8 cellular contexts compared by ENCODE assay signal in genomic region chr4:118835896-118836762, GRCh38. TPM values are rescaled to one million over a fixed set of nuclear protein-coding genes. Genes with fewer than 3 reads are reported as not detected.
A peak's percentile ranks its signal among the peaks of the same experiment; 100 is the strongest.
DNase-seq lines count a peak whose midpoint lies in the region; ATAC-seq, FAIRE-seq and TF ChIP-seq lines count a peak whose summit lies in the region.

Gene SEC24D (minus strand): TSS chr4:118836126. CDS start chr4:118833696, 2,430 bp downstream.

- H3K27ac ChIP-seq in left ventricle myocardium inferior (replicated peaks) (peak within 1 kb of the TSS; percentile 97), prostate gland (peak within 1 kb of the TSS; percentile 96), urinary bladder (ENCODE audit: low read depth) (peak within 1 kb of the TSS; percentile 87)

- H3K27me3 ChIP-seq in left ventricle myocardium inferior (ENCODE audit: low read depth) (no peaks in the 10 kb centered on the region), prostate gland (replicated peaks; ENCODE audit: insufficient read depth) (no peaks in the 10 kb centered on the region)

- peaks cover 22% of the 10 kb centered on the region for H3K36me3 ChIP-seq in left ventricle myocardium inferior
- H3K36me3 ChIP-seq in prostate gland, result peaks cover 0 to 10% of the 10 kb centered on the region in 2 donors
- H3K36me3 ChIP-seq in urinary bladder (ENCODE audit: insufficient read depth), result no peaks in the 10 kb centered on the region

- DNase-seq in GM12891 (ENCODE audit: insufficient read length, low spot score), result peak; percentile 89
- DNase-seq in NCI-H1092 treated with DMSO at 0.1 percent for 48 hours (lab: John Stamatoyannopoulos, UW), result peak; percentile 83
- peak; percentile 76 for DNase-seq in amniotic epithelial cell (ENCODE audit: low read depth)
- peak; percentile 90 for DNase-seq in left ventricle myocardium inferior
- DNase-seq in prostate gland (ENCODE audit: low spot score), result peak; percentile 80

- 0 out of 2 replicates have a peak, but pooled peaks have one; percentile 30 for TF ChIP-seq POLR2A in GM12891 (IDR thresholded peaks at IDR 0.05; ENCODE audit: low read depth, low read length)
- TF ChIP-seq POLR2A in prostate gland (IDR thresholded peaks at IDR 0.05), result peak; percentile 89

- intact Hi-C loops in T-helper 1 cell treated with Interleukin-12 subunit alpha and Interleukin-12 subunit beta and Interleukin-4 antibody, amounts not matched to agents 30 ng/mL and 1 ng/mL, for 36 hours (cut with micrococcal nuclease), result loop anchor here (1.0 to 5.0 kb wide), 13 partner anchors 14 to 791 kb away; partner anchors contain the start of genes METTL14, PDE5A and USP53
- intact Hi-C loops in left ventricle myocardium inferior (cut with micrococcal nuclease), result no loop called here
- intact Hi-C loops in prostate gland (cut with DNase I), result loop anchor here (5.0 kb wide), 2 partner anchors 51 to 131 kb away; partner anchors contain the start of gene SYNPO2

- under 1% methylated on average over 76 of the region's 76 CpGs for WGBS in prostate gland
- under 1% methylated on average over 76 of the region's 76 CpGs for WGBS in urinary bladder

- peak; percentile 63 for ATAC-seq in HG02623 (IDR thresholded peaks at IDR 0.05; ENCODE audit: unreplicated experiment)

- peaks cover 46% of the 10 kb centered on the region for H3K4me1 ChIP-seq in left ventricle myocardium inferior
- H3K4me1 ChIP-seq in prostate gland (replicated peaks), result no peaks in the 10 kb centered on the region
- no peaks in the 10 kb centered on the region for H3K4me1 ChIP-seq in urinary bladder (ENCODE audit: insufficient read depth)

- H3K9me3 ChIP-seq in left ventricle myocardium inferior (replicated peaks) (no peaks in the 10 kb centered on the region), prostate gland (no peaks in the 10 kb centered on the region)

- FAIRE-seq in GM12891 (lab: Jason Lieb, UNC), result peak; percentile 92

- H3K4me3 ChIP-seq in left ventricle myocardium inferior (peak within 1 kb of the TSS; percentile 99), prostate gland (peak within 1 kb of the TSS; percentile 99), urinary bladder (ENCODE audit: low read depth, low read length) (peak within 1 kb of the TSS; percentile 91)

- TF ChIP-seq CTCF in left ventricle myocardium inferior (IDR thresholded peaks at IDR 0.05; ENCODE audit: borderline replicate concordance), result peak; percentile 35
- peak in 2 of 4 experiments; percentile 23 for TF ChIP-seq CTCF in prostate gland (IDR thresholded peaks at IDR 0.05)

TF ChIP-seq in GM12891, 5 proteins besides CTCF, POLR2A, EP300 and RAD21:
- TF ChIP-seq TAF1 (IDR thresholded peaks at IDR 0.05; ENCODE audit: low read depth, low read length) (peak; percentile 27; the same call in 1 of the 2 replicates), SPI1 (IDR thresholded peaks at IDR 0.05; ENCODE audit: low read depth, low read length) (no peak), POLR2AphosphoS5 (IDR thresholded peaks at IDR 0.05; ENCODE audit: low read depth, low read length) (peak; percentile 26; the same call in 1 of the 2 replicates)

RNA-seq across cellular contexts. Expression of gene SEC24D, which starts in this region (rescaled TPM):
- 22.1 TPM for polyA plus RNA-seq in GM12891 (2012; ENCODE audit: low read depth, missing spikeins)
- 70.9 and 71.5 TPM in 2 replicates for total RNA-seq in T-helper 1 cell treated with Interleukin-12 subunit alpha and Interleukin-12 subunit beta and Interleukin-4 antibody, amounts not matched to agents 30 ng/mL and 1 ng/mL, for 36 hours
- 10.5 TPM for total RNA-seq in left ventricle myocardium inferior
- 10 to 100 TPM; 31.5 to 34.9 TPM for total RNA-seq in prostate gland
- total RNA-seq in urinary bladder, result 148 TPM
- polyA plus RNA-seq in urinary bladder, result 28.9 TPM

Comparison
In these comparisons a context has a peak if more than half of its experiments do, and no peak if none do; other contexts are left out.
1. Peak in every context shown above with its lines: DNase-seq, ATAC-seq, H3K4me3 ChIP-seq and H3K27ac ChIP-seq.